In the genomic region with DNA sequence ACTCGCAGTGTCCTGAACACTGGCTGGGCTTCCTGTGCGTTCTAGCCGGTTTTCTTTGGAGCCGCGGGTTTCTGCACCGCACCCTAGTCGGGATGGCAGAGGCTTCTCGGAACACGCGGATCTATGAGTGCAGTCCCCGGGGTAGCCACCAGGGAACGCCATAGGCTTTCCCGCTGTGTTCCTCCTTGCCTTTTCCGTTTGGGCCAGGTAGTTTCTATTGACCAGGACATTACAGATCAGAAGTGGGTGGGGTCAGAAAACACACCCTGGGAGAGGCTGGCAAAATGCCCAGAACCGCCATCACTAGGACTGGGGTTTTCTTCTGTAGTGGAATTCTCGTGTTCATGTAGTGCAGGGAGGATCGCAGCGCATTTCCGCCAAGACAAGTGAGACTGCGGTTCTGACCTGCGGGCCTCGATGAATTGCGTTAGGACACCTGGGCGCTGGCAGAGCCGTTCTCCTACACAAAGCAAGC, we compare ENCODE assay signal across 8 cellular contexts.
A peak's percentile ranks its signal among the peaks of the same experiment; 100 is the strongest.
DNase-seq lines count a peak whose midpoint lies in the region; ATAC-seq and TF ChIP-seq lines count a peak whose summit lies in the region.
"Not testable (repeated sequence)": the region's sequence is repeated elsewhere in the genome, so short reads cannot be mapped to it uniquely, and the experiment has no call there.

No MANE protein-coding gene starts in this region.

- TF ChIP-seq POLR2A in heart left ventricle (IDR thresholded peaks at IDR 0.05): not testable (repeated sequence)

- CTCF ChIA-PET in Panc1 (lab: Charles Lee); naive thymus-derived CD4-positive, alpha-beta T cell (lab: Charles Lee): not testable (repeated sequence)

- peak; percentile 20 to 44 (median 36) for DNase-seq in CD4-positive, CD25-positive, alpha-beta regulatory T cell
- DNase-seq in HL-60 (ENCODE audit: low read depth in 1 of 2, low spot score in 1 of 2) (peak in 1 of 2 experiments; percentile 12), activated T-cell treated with anti-CD3 and anti-CD28 coated beads for 4 hours (peak; percentile 32), cardiac fibroblast (ENCODE audit: low read depth in 2 of 2) (peak; percentile 28 to 44), heart left ventricle (peak in 1 of 5 donors; percentile 42)
- not testable (repeated sequence) for DNase-seq in Panc1 (ENCODE audit: low read depth, low spot score)
- DNase-seq in naive thymus-derived CD4-positive, alpha-beta T cell: peak; percentile 27 to 62 (median 55)
- peak in 2 of 3 experiments; percentile 32 to 35 for DNase-seq in stimulated activated CD4-positive, alpha-beta T cell treated with anti-CD3 and anti-CD28 coated beads, TNF-alpha, amount 100 ng/mL, for 4 hours (ENCODE audit: low read depth in 3 of 3)

- peaks cover 4 to 26% (median 11%) of the 10 kb centered on the region in 4 donors for H3K4me1 Mint-ChIP-seq in CD4-positive, CD25-positive, alpha-beta regulatory T cell
- H3K4me1 Mint-ChIP-seq in naive thymus-derived CD4-positive, alpha-beta T cell: peaks cover 20 to 45% (median 32%) of the 10 kb centered on the region in 7 donors

- H3K4me3 Mint-ChIP-seq in CD4-positive, CD25-positive, alpha-beta regulatory T cell: peak overlapping the region; percentile 86 to 92 (median 87)
- H3K4me3 Mint-ChIP-seq in naive thymus-derived CD4-positive, alpha-beta T cell: peak overlapping the region; percentile 81 to 92 (median 88)

- not testable (repeated sequence) for H3K9me3 Mint-ChIP-seq in CD4-positive, CD25-positive, alpha-beta regulatory T cell; naive thymus-derived CD4-positive, alpha-beta T cell

- POLR2A ChIA-PET in Panc1 (lab: Charles Lee); naive thymus-derived CD4-positive, alpha-beta T cell (lab: Charles Lee): not testable (repeated sequence)

- intact Hi-C loops in Panc1 (cut with micrococcal nuclease; ENCODE audit: unreplicated experiment); heart left ventricle (cut with DNase I): not testable (repeated sequence)
- intact Hi-C loops in naive thymus-derived CD4-positive, alpha-beta T cell (cut with micrococcal nuclease): loop anchor here in 1 of 2 donors (5.0 kb wide), 1 partner anchor 79 kb away; no protein-coding TSS in a partner anchor

- not testable (repeated sequence) for BruUV-seq in Panc1 (replicated peaks; lab: Mats Ljungman, UMichigan)

- in situ Hi-C loops in Panc1 (cut with HindIII; ENCODE audit: low pct_unique_long_range_greater_than_20kb, low sequenced_read_pairs): not testable (repeated sequence)

- not testable (repeated sequence) for ATAC-seq in CD4-positive, CD25-positive, alpha-beta regulatory T cell (ENCODE audit: low read depth in 2 of 2); Panc1; heart left ventricle; naive thymus-derived CD4-positive, alpha-beta T cell

- peaks cover 12% of the 10 kb centered on the region for H3K4me1 ChIP-seq in CD4-positive, CD25-positive, alpha-beta regulatory T cell (ENCODE audit: control insufficient read depth, insufficient read depth, low read length, poor library complexity, severe bottlenecking)
- H3K4me1 ChIP-seq in Panc1 (ENCODE audit: control insufficient read depth, insufficient read depth, low read length); naive thymus-derived CD4-positive, alpha-beta T cell (ENCODE audit: control insufficient read depth in 2 of 2, insufficient read depth in 2 of 2, low read length in 2 of 2): not testable (repeated sequence)
- H3K4me1 ChIP-seq in heart left ventricle: peaks cover 0 to 17% (median 7%) of the 10 kb centered on the region in 12 donors

- WGBS in heart left ventricle, 4 donors: 0 to 10% (median 4%) methylated on average over 18 to 25 of the region's 25 CpGs

- not testable (repeated sequence) for H3K27ac ChIP-seq in CD4-positive, CD25-positive, alpha-beta regulatory T cell (ENCODE audit: insufficient read depth, low read length, poor library complexity, severe bottlenecking); HL-60 (replicated peaks); Panc1 (ENCODE audit: low read length); heart left ventricle
- peak overlapping the region; percentile 49 for H3K27ac ChIP-seq in naive thymus-derived CD4-positive, alpha-beta T cell (ENCODE audit: low read depth, low read length)

- peaks cover 18% of the 10 kb centered on the region for H3K27me3 ChIP-seq in CD4-positive, CD25-positive, alpha-beta regulatory T cell (ENCODE audit: control insufficient read depth, insufficient read depth, low read length)
- not testable (repeated sequence) for H3K27me3 ChIP-seq in HL-60 (ENCODE audit: insufficient read depth, poor library complexity, severe bottlenecking); Panc1 (ENCODE audit: control insufficient read depth, insufficient read depth, low read length); naive thymus-derived CD4-positive, alpha-beta T cell (ENCODE audit: control insufficient read depth in 2 of 2, insufficient read depth in 2 of 2, low read length in 2 of 2)
- H3K27me3 ChIP-seq in heart left ventricle: peaks cover 13 to 73% (median 36%) of the 10 kb centered on the region in 9 donors

- not testable (repeated sequence) for H3K9me3 ChIP-seq in CD4-positive, CD25-positive, alpha-beta regulatory T cell (ENCODE audit: control insufficient read depth in 2 of 2, low read length in 2 of 2); Panc1 (ENCODE audit: control insufficient read depth, insufficient read depth, low read depth, low read length); heart left ventricle; naive thymus-derived CD4-positive, alpha-beta T cell (ENCODE audit: control insufficient read depth in 2 of 3, low read length in 3 of 3)

- H3K27ac Mint-ChIP-seq in CD4-positive, CD25-positive, alpha-beta regulatory T cell: peak overlapping the region in 2 of 3 donors; percentile 89 to 90
- H3K27ac Mint-ChIP-seq in naive thymus-derived CD4-positive, alpha-beta T cell: peak overlapping the region in 8 of 9 donors; percentile 31 to 88 (median 73)

- H3K27me3 Mint-ChIP-seq in CD4-positive, CD25-positive, alpha-beta regulatory T cell: peaks cover 70% of the 10 kb centered on the region
- peaks cover 6 to 52% (median 13%) of the 10 kb centered on the region in 5 donors for H3K27me3 Mint-ChIP-seq in naive thymus-derived CD4-positive, alpha-beta T cell

- peak overlapping the region; percentile 69 for H3K4me3 ChIP-seq in CD4-positive, CD25-positive, alpha-beta regulatory T cell (ENCODE audit: low read depth, low read length)
- H3K4me3 ChIP-seq in HL-60 (replicated peaks; ENCODE audit: insufficient read depth, low read length); cardiac fibroblast (replicated peaks in 1 of 2; ENCODE audit: low read depth in 2 of 2, low read length in 2 of 2): not testable (repeated sequence)
- H3K4me3 ChIP-seq in Panc1 (ENCODE audit: low read depth in 2 of 2, low read length in 2 of 2) (peak overlapping the region; percentile 21 to 42; a peak in 3 of 4 replicates), heart left ventricle (peak overlapping the region in 8 of 12 donors; percentile 5 to 39 (median 14))
- peak overlapping the region; percentile 47 for H3K4me3 ChIP-seq in naive thymus-derived CD4-positive, alpha-beta T cell (ENCODE audit: low read length)

- H3K36me3 Mint-ChIP-seq in CD4-positive, CD25-positive, alpha-beta regulatory T cell; naive thymus-derived CD4-positive, alpha-beta T cell: not testable (repeated sequence)

- H3K36me3 ChIP-seq in CD4-positive, CD25-positive, alpha-beta regulatory T cell (ENCODE audit: control insufficient read depth, insufficient read depth, low read length); Panc1 (ENCODE audit: control insufficient read depth, insufficient read depth, low read length); heart left ventricle; naive thymus-derived CD4-positive, alpha-beta T cell (ENCODE audit: control insufficient read depth in 2 of 3, insufficient read depth in 3 of 3, low read length in 3 of 3): not testable (repeated sequence)

- TF ChIP-seq CTCF in HL-60 (IDR thresholded peaks at IDR 0.05; ENCODE audit: insufficient read depth, low read length): peak; percentile 36
- peak; percentile 72 for TF ChIP-seq CTCF in Panc1 (IDR thresholded peaks at IDR 0.05)
- TF ChIP-seq CTCF in cardiac fibroblast (IDR thresholded peaks at IDR 0.05; ENCODE audit: low read depth, low read length): peak; percentile 37
- TF ChIP-seq CTCF in heart left ventricle (IDR thresholded peaks at IDR 0.05): peak in 7 of 12 donors; percentile 10 to 28 (median 24)
